ENCODE assay signal across 25 cellular contexts in the genomic region with DNA sequence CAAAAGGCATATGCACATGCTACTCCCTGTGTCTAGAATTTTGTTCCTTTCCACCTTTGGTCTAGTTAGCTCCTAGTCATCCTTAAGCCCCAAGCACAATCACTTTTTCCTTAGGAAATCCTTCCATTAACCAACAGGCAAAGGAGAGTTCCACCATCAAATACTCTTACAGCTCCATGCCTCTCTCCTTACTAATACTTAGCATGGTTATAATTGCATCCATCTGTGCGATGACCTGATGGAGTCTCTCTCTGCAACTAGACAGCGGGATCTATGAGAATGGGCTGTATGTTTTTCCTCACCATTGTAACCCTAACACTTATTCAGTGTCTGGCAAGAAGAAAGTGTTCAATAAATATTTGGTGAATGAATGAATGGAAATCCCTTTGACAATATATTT.
"Had no signal": no experiment of that assay in that cellular context is flagged by ENCODE, and none has a peak within 500 bp of the region (broad histone marks: within the 10 kb centered on the region; RNA-seq: fewer than 3 reads in every experiment).

No MANE protein-coding gene starts in this region.

- H3K9me3 Mint-ChIP-seq: stimulated activated naive B cell treated with anti-CD40 and anti-IgM and Interleukin-4, amounts not matched to agents 10 μg/mL and 1 μg/mL and 100 μg/mL, for 72 hours had no signal

- H3K4me1 ChIP-seq: gastrocnemius medialis, left lung, prostate gland, testis, uterus had no signal

- H3K27ac Mint-ChIP-seq: activated naive CD4-positive, alpha-beta T cell treated with anti-CD3 and anti-CD28 coated beads for 36 hours; activated naive CD8-positive, alpha-beta T cell treated with anti-CD3 and anti-CD28 coated beads, Interleukin-2, amount 10 ng/mL, durations not matched to agents 7 days and 5 days; brain; mesothelial cell of epicardium; natural killer cell treated with Interleukin-12 subunit alpha and Interleukin-12 subunit beta and Interleukin-15 and Interleukin-18, amount 100 ng/mL, for 72 hours; stimulated activated naive B cell treated with anti-CD40 and anti-IgM and Interleukin-4, amounts not matched to agents 10 μg/mL and 1 μg/mL and 100 μg/mL, for 72 hours; T-cell had no signal

- H3K9me3 ChIP-seq: gastrocnemius medialis, left lung, ovary, prostate gland, testis, uterus had no signal

- H3K27me3 Mint-ChIP-seq: stimulated activated naive B cell treated with anti-CD40 and anti-IgM and Interleukin-4, amounts not matched to agents 10 μg/mL and 1 μg/mL and 100 μg/mL, for 72 hours had no signal

- H3K27ac ChIP-seq: gastrocnemius medialis, left lung, ovary, prostate gland, testis, uterus had no signal

- DNase-seq: activated CD4-positive, alpha-beta T cell treated with anti-CD3 and anti-CD28 coated beads for 4 hours; activated CD4-positive, alpha-beta T cell treated with anti-CD3 and anti-CD28 coated beads, Interleukin-2, amount 50 U/mL, for 48 hours; activated CD4-positive, CD25-positive, alpha-beta regulatory T cell; activated CD8-positive, alpha-beta memory T cell treated with anti-CD3 and anti-CD28 coated beads, Interleukin-2, amount 50 U/mL, for 48 hours; activated naive CD4-positive, alpha-beta T cell treated with anti-CD3 and anti-CD28 coated beads for 36 hours; activated naive CD8-positive, alpha-beta T cell treated with anti-CD3 and anti-CD28 coated beads, Interleukin-2, amount 10 ng/mL, durations not matched to agents 7 days and 5 days; activated T-cell treated with anti-CD3 and anti-CD28 coated beads, Interleukin-2, amount 50 U/mL, for 4 hours; amygdala; dermis blood vessel endothelial cell; effector memory CD4-positive, alpha-beta T cell; gastrocnemius medialis; hippocampal formation; kidney glomerular epithelial cell; left lung; ovary; stimulated activated CD4-positive, alpha-beta T cell treated with anti-CD3 and anti-CD28 coated beads, Interleukin-2, amount 100 ng/mL, for 48 hours; stimulated activated CD8-positive, alpha-beta memory T cell treated with anti-CD3 and anti-CD28 coated beads, Interleukin-4, amount 100 ng/mL, for 48 hours; stimulated activated naive B cell treated with anti-CD40 and anti-IgM and Interleukin-4, amounts not matched to agents 10 μg/mL and 1 μg/mL and 100 μg/mL, for 72 hours; T-cell; testis; uterus had no signal

- H3K27me3 ChIP-seq: gastrocnemius medialis, left lung, ovary, testis, uterus had no signal

- H3K4me3 Mint-ChIP-seq: activated naive CD4-positive, alpha-beta T cell treated with anti-CD3 and anti-CD28 coated beads for 36 hours; activated naive CD8-positive, alpha-beta T cell treated with anti-CD3 and anti-CD28 coated beads, Interleukin-2, amount 10 ng/mL, durations not matched to agents 7 days and 5 days; activated T-cell treated with anti-CD3 and anti-CD28 coated beads, Interleukin-2, amount 50 U/mL, for 4 hours; brain; mesothelial cell of epicardium; natural killer cell treated with Interleukin-12 subunit alpha and Interleukin-12 subunit beta and Interleukin-15 and Interleukin-18, amount 100 ng/mL, for 72 hours; stimulated activated naive B cell treated with anti-CD40 and anti-IgM and Interleukin-4, amounts not matched to agents 10 μg/mL and 1 μg/mL and 100 μg/mL, for 72 hours; T-cell had no signal

- H3K36me3 Mint-ChIP-seq: activated naive CD8-positive, alpha-beta T cell treated with anti-CD3 and anti-CD28 coated beads, Interleukin-2, amount 10 ng/mL, durations not matched to agents 7 days and 5 days; brain; mesothelial cell of epicardium; natural killer cell treated with Interleukin-12 subunit alpha and Interleukin-12 subunit beta and Interleukin-15 and Interleukin-18, amount 100 ng/mL, for 72 hours; stimulated activated naive B cell treated with anti-CD40 and anti-IgM and Interleukin-4, amounts not matched to agents 10 μg/mL and 1 μg/mL and 100 μg/mL, for 72 hours; T-cell had no signal

- ATAC-seq: activated T-cell treated with anti-CD3 and anti-CD28 coated beads, Interleukin-2, amount 50 U/mL, for 4 hours; gastrocnemius medialis; left lung; natural killer cell treated with Interleukin-12 subunit alpha and Interleukin-12 subunit beta and Interleukin-15 and Interleukin-18, amount 100 ng/mL, for 72 hours; stimulated activated naive B cell treated with anti-CD40 and anti-IgM and Interleukin-4, amounts not matched to agents 10 μg/mL and 1 μg/mL and 100 μg/mL, for 72 hours; T-cell had no signal

- H3K4me1 Mint-ChIP-seq: activated naive CD8-positive, alpha-beta T cell treated with anti-CD3 and anti-CD28 coated beads, Interleukin-2, amount 10 ng/mL, durations not matched to agents 7 days and 5 days; brain; mesothelial cell of epicardium; T-cell had no signal

- H3K4me3 ChIP-seq: gastrocnemius medialis, left lung, ovary, prostate gland, testis, uterus had no signal

- H3K36me3 ChIP-seq: gastrocnemius medialis, left lung, ovary, prostate gland, uterus had no signal
